In the genomic region with DNA sequence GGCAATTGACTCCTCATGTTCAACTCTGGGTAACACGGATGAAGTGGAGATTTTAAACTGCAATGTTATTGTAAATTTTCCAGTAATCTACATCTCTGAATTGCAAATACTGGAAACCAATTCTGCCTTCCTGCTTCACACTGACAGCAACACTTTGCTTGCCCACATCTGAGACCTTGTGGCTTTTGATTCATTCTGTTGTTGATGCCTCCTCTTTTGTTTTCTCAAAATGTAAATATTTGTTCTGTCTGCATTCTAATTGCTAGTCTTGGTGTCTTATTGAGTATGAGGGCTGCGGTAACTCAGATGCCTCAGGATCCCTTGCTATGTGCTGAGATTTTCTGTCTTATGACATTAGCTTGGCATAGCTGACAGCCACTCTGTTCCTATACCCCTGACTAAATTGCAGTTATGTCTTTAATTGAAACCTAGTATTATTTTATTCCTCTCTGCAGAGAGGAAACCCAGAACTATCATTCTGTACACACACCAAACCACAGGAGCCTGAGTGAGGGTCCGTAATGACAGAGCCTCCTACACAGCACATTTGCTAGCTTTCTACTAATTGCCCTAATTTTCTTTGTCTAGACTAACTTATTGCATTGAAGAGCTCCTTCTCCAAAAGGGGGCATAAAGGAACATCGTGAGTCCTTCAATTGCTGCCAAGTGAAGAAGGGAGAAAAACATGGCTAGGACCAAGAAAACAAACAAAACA, we compare ENCODE assay signal across 28 cellular contexts.
DNase-seq lines count a peak whose midpoint lies in the region; ATAC-seq, FAIRE-seq and TF ChIP-seq lines count a peak whose summit lies in the region.
"Had no signal": no experiment of that assay in that cellular context is flagged by ENCODE, and none has a peak within 500 bp of the region (broad histone marks: within the 10 kb centered on the region; RNA-seq: fewer than 3 reads in every experiment).

No MANE protein-coding gene starts in this region.

- H3K27ac ChIP-seq in osteoblast (ENCODE audit: low read depth, low read length) = no peak overlapping the region
- no peak overlapping the region for H3K27ac ChIP-seq in small intestine (ENCODE audit: low read depth in 1 of 2, low read length in 1 of 2)
- H3K27ac ChIP-seq: pancreas, PC-9, tibial artery had no signal

- H3K36me3 ChIP-seq in osteoblast (ENCODE audit: insufficient read depth, low read length) = no peaks in the 10 kb centered on the region
- no peaks in the 10 kb centered on the region for H3K36me3 ChIP-seq in small intestine (ENCODE audit: control insufficient read depth in 2 of 2, insufficient read depth in 2 of 2, low read length in 2 of 2)
- H3K36me3 ChIP-seq: pancreas, tibial artery had no signal

- no peak for FAIRE-seq in small intestine (lab: Jason Lieb, UNC)
- FAIRE-seq: endometrium, pancreas had no signal

- peak; percentile 90 for ATAC-seq in T-helper 17 cell
- ATAC-seq: activated CD8-positive, alpha-beta memory T cell treated with anti-CD3 and anti-CD28 coated beads, Interleukin-2, amount 10 ng/mL, durations not matched to agents 7 days and 5 days; activated naive CD8-positive, alpha-beta T cell treated with anti-CD3 and anti-CD28 coated beads, Interleukin-2, amount 50 U/mL, for 24 hours; left cardiac atrium; pancreas; right cardiac atrium; stimulated activated naive CD8-positive, alpha-beta T cell treated with anti-CD3 and anti-CD28 coated beads, Interleukin-15, amount 100 ng/mL, for 72 hours had no signal

- peak overlapping the region; percentile 3 for H3K4me2 ChIP-seq in osteoblast (ENCODE audit: insufficient read depth, low read length)
- H3K4me2 ChIP-seq: PC-9 had no signal

- no peaks in the 10 kb centered on the region for H3K79me2 ChIP-seq in osteoblast (ENCODE audit: insufficient read depth, low read length)

- H3K4me1 ChIP-seq in osteoblast (ENCODE audit: insufficient read depth, low read length) (peaks cover 16% of the 10 kb centered on the region), small intestine (ENCODE audit: control insufficient read depth in 2 of 2, insufficient read depth in 1 of 2, low read depth in 1 of 2, low read length in 1 of 2) (no peaks in the 10 kb centered on the region)
- H3K4me1 ChIP-seq: pancreas, tibial artery had no signal

- in situ Hi-C loops in GM13976 (cut with MboI; ENCODE audit: low sequenced_read_pairs, unreplicated experiment) = no loop called here

- H3K27me3 Mint-ChIP-seq in T-helper 17 cell = no peaks in the 10 kb centered on the region
- H3K27me3 Mint-ChIP-seq: activated CD4-positive, alpha-beta T cell treated with anti-CD3 and anti-CD28 coated beads, Interleukin-2, amount 10 ng/mL, durations not matched to agents 7 days and 5 days; activated CD8-positive, alpha-beta memory T cell treated with anti-CD3 and anti-CD28 coated beads, Interleukin-2, amount 10 ng/mL, durations not matched to agents 7 days and 5 days; activated naive CD8-positive, alpha-beta T cell treated with anti-CD3 and anti-CD28 coated beads, Interleukin-2, amount 50 U/mL, for 24 hours; B cell had no signal

- peak; percentile 32 for DNase-seq in NCI-H1436 (lab: John Stamatoyannopoulos, UW)
- no peak for DNase-seq in NCI-H1436 treated with DMSO at 0.1 percent for 48 hours (lab: John Stamatoyannopoulos, UW)
- DNase-seq in NCI-H146 (lab: John Stamatoyannopoulos, UW) = peak; percentile 60
- no peak for DNase-seq in T-helper 17 cell
- peak; percentile 25 for DNase-seq in osteoblast (ENCODE audit: insufficient read length, low spot score, missing footprints)
- DNase-seq in small intestine = no peak
- no peak for DNase-seq in activated CD4-positive, CD25-positive, alpha-beta regulatory T cell (lab: John Stamatoyannopoulos, UW)
- DNase-seq in GM13976 (ENCODE audit: low spot score) = no peak
- DNase-seq: activated CD4-positive, alpha-beta T cell treated with anti-CD3 and anti-CD28 coated beads, Interleukin-2, amount 10 ng/mL, durations not matched to agents 7 days and 5 days; activated CD8-positive, alpha-beta memory T cell treated with anti-CD3 and anti-CD28 coated beads, Interleukin-2, amount 10 ng/mL, durations not matched to agents 7 days and 5 days; activated naive CD8-positive, alpha-beta T cell treated with anti-CD3 and anti-CD28 coated beads, Interleukin-2, amount 50 U/mL, for 24 hours; Calu3; cortex of kidney; left cardiac atrium; NCI-H526 treated with DMSO at 0.1 percent for 48 hours; pancreas; PC-9; right cardiac atrium; SHP77; stimulated activated CD4-positive, alpha-beta T cell treated with anti-CD3 and anti-CD28 coated beads, Interleukin-12 subunit alpha, Interleukin-12 subunit beta, amount 100 ng/mL, for 4 hours; stimulated activated CD4-positive, alpha-beta T cell treated with anti-CD3 and anti-CD28 coated beads, Interleukin-4, amount 100 ng/mL, for 4 hours; stimulated activated naive CD8-positive, alpha-beta T cell treated with anti-CD3 and anti-CD28 coated beads, Interleukin-15, amount 100 ng/mL, for 72 hours; tibial artery had no signal

- H3K27me3 ChIP-seq in osteoblast (ENCODE audit: insufficient read depth, low read length) (no peaks in the 10 kb centered on the region), small intestine (ENCODE audit: control insufficient read depth in 2 of 2, insufficient read depth in 2 of 2, low read length in 2 of 2) (no peaks in the 10 kb centered on the region)
- H3K27me3 ChIP-seq: pancreas, tibial artery had no signal

- H3K4me3 ChIP-seq in osteoblast (ENCODE audit: insufficient read depth, low read length) (no peak overlapping the region), small intestine (ENCODE audit: low read depth in 1 of 2, low read length in 2 of 2) (no peak overlapping the region)
- H3K4me3 ChIP-seq: pancreas, PC-9, tibial artery had no signal

- H4K20me1 ChIP-seq in osteoblast (ENCODE audit: insufficient read depth, low read length) = no peaks in the 10 kb centered on the region

- no peak overlapping the region for H2AFZ ChIP-seq in osteoblast (ENCODE audit: low read length)
- H2AFZ ChIP-seq: PC-9 had no signal

- H3K4me3 Mint-ChIP-seq in T-helper 17 cell = peak overlapping the region; percentile 47
- H3K4me3 Mint-ChIP-seq: activated CD4-positive, alpha-beta T cell treated with anti-CD3 and anti-CD28 coated beads, Interleukin-2, amount 10 ng/mL, durations not matched to agents 7 days and 5 days; activated CD8-positive, alpha-beta memory T cell treated with anti-CD3 and anti-CD28 coated beads, Interleukin-2, amount 10 ng/mL, durations not matched to agents 7 days and 5 days; activated naive CD8-positive, alpha-beta T cell treated with anti-CD3 and anti-CD28 coated beads, Interleukin-2, amount 50 U/mL, for 24 hours; B cell; brain; nephron; stimulated activated naive CD8-positive, alpha-beta T cell treated with anti-CD3 and anti-CD28 coated beads, Interleukin-15, amount 100 ng/mL, for 72 hours had no signal

- peaks cover 2% of the 10 kb centered on the region for H3K36me3 Mint-ChIP-seq in T-helper 17 cell (ENCODE audit: low read depth)
- H3K36me3 Mint-ChIP-seq: brain had no signal

- TF ChIP-seq CTCF in osteoblast (IDR thresholded peaks at IDR 0.05; ENCODE audit: extremely low read depth, low read depth, low read length) = no peak
- TF ChIP-seq CTCF in GM13976 (IDR thresholded peaks at IDR 0.05; ENCODE audit: borderline replicate concordance, control extremely low read depth, extremely low read depth, insufficient read depth, missing control alignments) = no peak

- H3K9me3 ChIP-seq in T-helper 17 cell (ENCODE audit: control insufficient read depth, low read length, poor library complexity, severe bottlenecking) (no peaks in the 10 kb centered on the region), osteoblast (ENCODE audit: low read depth, low read length) (no peaks in the 10 kb centered on the region), small intestine (ENCODE audit: control insufficient read depth, low read depth) (no peaks in the 10 kb centered on the region)
- H3K9me3 ChIP-seq: pancreas, tibial artery had no signal

- no peak overlapping the region for H3K27ac Mint-ChIP-seq in T-helper 17 cell
- H3K27ac Mint-ChIP-seq: activated CD4-positive, alpha-beta T cell treated with anti-CD3 and anti-CD28 coated beads, Interleukin-2, amount 10 ng/mL, durations not matched to agents 7 days and 5 days; activated CD8-positive, alpha-beta memory T cell treated with anti-CD3 and anti-CD28 coated beads, Interleukin-2, amount 10 ng/mL, durations not matched to agents 7 days and 5 days; activated naive CD8-positive, alpha-beta T cell treated with anti-CD3 and anti-CD28 coated beads, Interleukin-2, amount 50 U/mL, for 24 hours; activated T-helper 2 cell treated with anti-CD3 and anti-CD28 coated beads, Interferon-gamma antibody, Interleukin-2, Interleukin-4, amounts not matched to agents 10 μg/mL and 5 μg/mL and 100 μg/mL, durations not matched to agents 14 hours and 24 hours and 36 hours; B cell; nephron; stimulated activated naive CD8-positive, alpha-beta T cell treated with anti-CD3 and anti-CD28 coated beads, Interleukin-15, amount 100 ng/mL, for 72 hours had no signal

- peaks cover 21% of the 10 kb centered on the region for H3K4me1 Mint-ChIP-seq in T-helper 17 cell
- H3K4me1 Mint-ChIP-seq: activated CD8-positive, alpha-beta memory T cell treated with anti-CD3 and anti-CD28 coated beads, Interleukin-2, amount 10 ng/mL, durations not matched to agents 7 days and 5 days; B cell; nephron; stimulated activated naive CD8-positive, alpha-beta T cell treated with anti-CD3 and anti-CD28 coated beads, Interleukin-15, amount 100 ng/mL, for 72 hours had no signal

- WGBS in small intestine, 3 donors = 30 to 34% (median 32%) methylated on average over 4 of the region's 4 CpGs

Comparison
In these comparisons a context has a peak if more than half of its experiments do, and no peak if none do; other contexts are left out.
1. DNase-seq: peak in NCI-H1436 (single experiment), NCI-H146 (single experiment) and osteoblast (single experiment); none in NCI-H1436 treated with DMSO at 0.1 percent for 48 hours (single experiment), T-helper 17 cell (0 of 3), small intestine (single experiment), activated CD4-positive, CD25-positive, alpha-beta regulatory T cell (0 of 4) and GM13976 (single experiment).